ENCODE assay signal across 23 cellular contexts in the genomic region with DNA sequence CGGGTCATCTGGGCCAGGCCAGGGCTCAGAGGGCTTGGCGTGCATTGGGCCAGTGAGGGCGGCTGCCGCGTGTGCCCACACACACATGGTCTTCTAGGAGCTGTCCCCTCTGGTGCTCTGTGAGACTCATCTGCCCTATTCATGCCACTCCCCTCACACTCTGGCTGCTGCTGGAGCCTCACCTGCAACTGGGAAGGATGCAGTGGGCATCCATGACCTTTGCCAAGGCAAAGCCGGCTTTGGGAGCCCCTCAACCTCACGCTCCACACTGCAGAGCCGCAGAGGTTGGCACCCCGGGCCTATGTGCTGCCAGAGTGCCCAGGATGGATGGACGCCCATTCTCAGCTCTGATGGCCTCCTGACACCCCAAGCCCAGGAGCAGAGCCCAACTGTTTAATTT.
"Had no signal": no experiment of that assay in that cellular context is flagged by ENCODE, and none has a peak within 500 bp of the region (broad histone marks: within the 10 kb centered on the region; RNA-seq: fewer than 3 reads in every experiment).

No MANE protein-coding gene starts in this region.

- H3K27me3 ChIP-seq: pancreas, right lobe of liver, sigmoid colon, suprapubic skin, testis, tibial artery, transverse colon, vagina had no signal

- H3K9me3 ChIP-seq: pancreas, right lobe of liver, testis had no signal

- H3K4me1 ChIP-seq: pancreas, psoas muscle, right lobe of liver, sigmoid colon, suprapubic skin, testis, tibial artery, transverse colon, vagina had no signal

- H3K27ac ChIP-seq: pancreas, psoas muscle, right lobe of liver, sigmoid colon, suprapubic skin, testis, tibial artery, transverse colon, vagina had no signal

- H3K4me3 ChIP-seq: pancreas, psoas muscle, right lobe of liver, sigmoid colon, suprapubic skin, testis, tibial artery, transverse colon, vagina had no signal

- ATAC-seq: naive thymus-derived CD4-positive, alpha-beta T cell; pancreas; psoas muscle; right cardiac atrium; right lobe of liver; stimulated activated memory B cell treated with anti-CD40 and anti-IgM and Interleukin-4, amounts not matched to agents 10 μg/mL and 1 μg/mL and 100 μg/mL, for 72 hours had no signal

- DNase-seq: naive thymus-derived CD4-positive, alpha-beta T cell; natural killer cell; nephron progenitor cell; occipital lobe; pancreas; psoas muscle; right cardiac atrium; right lobe of liver; sigmoid colon; small intestine; stimulated activated CD4-positive, alpha-beta T cell treated with anti-CD3 and anti-CD28 coated beads, Interleukin-15, amount 100 ng/mL, for 24 hours; stimulated activated CD4-positive, alpha-beta T cell treated with anti-CD3 and anti-CD28 coated beads, Interleukin-2, amount 100 ng/mL, for 24 hours; stimulated activated CD4-positive, alpha-beta T cell treated with anti-CD3 and anti-CD28 coated beads, Interleukin-2, amount 100 ng/mL, for 48 hours; stimulated activated CD4-positive, alpha-beta T cell treated with anti-CD3 and anti-CD28 coated beads, Interleukin-4, amount 100 ng/mL, for 24 hours; stimulated activated CD8-positive, alpha-beta memory T cell treated with anti-CD3 and anti-CD28 coated beads, Interleukin-4, amount 100 ng/mL, for 48 hours; stimulated activated naive CD4-positive, alpha-beta T cell; substantia nigra; testis; transverse colon had no signal

- H3K36me3 ChIP-seq: pancreas, right lobe of liver, sigmoid colon, suprapubic skin, tibial artery, transverse colon, vagina had no signal
